8 cellular contexts compared by ENCODE assay signal in the genomic region with DNA sequence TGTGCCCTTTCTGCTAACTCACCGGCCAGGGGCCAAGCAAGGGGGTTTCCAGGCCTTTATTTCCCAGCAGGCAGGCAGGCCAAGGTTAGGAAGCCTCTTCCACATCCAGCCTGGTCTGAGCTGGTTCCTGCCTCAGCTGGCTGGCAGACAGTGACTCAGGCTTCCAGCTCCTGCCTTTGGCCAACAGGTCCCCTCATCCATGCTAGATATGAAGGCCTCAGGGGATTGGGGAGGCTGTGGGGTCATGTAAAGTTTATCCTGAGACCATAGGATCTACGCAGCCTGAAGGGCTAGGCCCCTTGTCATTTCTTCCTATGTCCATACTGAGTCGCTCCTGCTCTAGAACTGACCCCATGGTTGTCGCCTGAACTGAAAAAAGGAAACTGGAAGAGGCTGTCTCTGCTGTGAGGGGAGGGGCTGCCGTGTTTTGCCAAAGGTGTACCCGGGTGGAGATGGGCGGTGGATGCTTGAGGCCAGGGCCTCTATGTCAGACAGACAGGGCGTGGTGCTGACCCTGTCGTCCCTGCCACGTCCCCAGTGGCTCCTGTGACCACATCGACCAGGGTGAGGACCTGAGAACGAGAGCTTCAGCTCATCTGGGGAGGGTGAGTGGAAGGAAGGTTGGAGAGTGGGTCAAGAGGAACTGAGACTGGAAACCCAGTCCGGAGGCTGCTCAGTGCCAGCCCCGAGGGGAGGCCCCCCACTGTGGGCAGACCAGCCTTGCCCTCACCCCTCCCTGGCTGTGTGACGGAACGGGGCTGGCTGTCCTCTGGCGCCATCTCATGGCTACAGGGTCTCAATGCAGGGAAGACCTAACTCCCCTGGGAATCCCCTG. TPM values are rescaled to one million over a fixed set of nuclear protein-coding genes. Genes with fewer than 3 reads are reported as not detected.
DNase-seq lines count a peak whose midpoint lies in the region; ATAC-seq and TF ChIP-seq lines count a peak whose summit lies in the region.

No MANE protein-coding gene starts in this region.

- no peaks in the 10 kb centered on the region for H3K36me3 Mint-ChIP-seq in CD4-positive, alpha-beta T cell (ENCODE audit: low read depth)

- H3K4me1 ChIP-seq in muscle layer of duodenum (ENCODE audit: control insufficient read depth in 1 of 2, insufficient read depth in 2 of 2, low read length in 2 of 2) = peaks cover 8 to 15% of the 10 kb centered on the region in 2 donors
- peaks cover 0 to 45% (median 26%) of the 10 kb centered on the region in 5 donors for H3K4me1 ChIP-seq in subcutaneous abdominal adipose tissue (ENCODE audit: control insufficient read depth in 5 of 5, insufficient read depth in 5 of 5, low read length in 5 of 5)

- no peak overlapping the region for H3K27ac ChIP-seq in CD4-positive, alpha-beta T cell (ENCODE audit: low read depth, low read length)
- H3K27ac ChIP-seq in muscle layer of duodenum (ENCODE audit: low read length) = peak overlapping the region; percentile 51
- no peak overlapping the region for H3K27ac ChIP-seq in subcutaneous abdominal adipose tissue (ENCODE audit: low read depth, low read length)

- no peaks in the 10 kb centered on the region for H3K9me3 ChIP-seq in CD4-positive, alpha-beta T cell (ENCODE audit: control insufficient read depth, low read length)
- H3K9me3 ChIP-seq in muscle layer of duodenum (ENCODE audit: control insufficient read depth in 1 of 2, low read length in 2 of 2) (no peaks in the 10 kb centered on the region), subcutaneous abdominal adipose tissue (ENCODE audit: control insufficient read depth in 5 of 5, low read length in 5 of 5) (no peaks in the 10 kb centered on the region)

- H3K4me1 Mint-ChIP-seq in CD4-positive, alpha-beta T cell (ENCODE audit: low read depth) = peaks cover 5% of the 10 kb centered on the region

- H3K9ac ChIP-seq in subcutaneous abdominal adipose tissue (ENCODE audit: low read length in 5 of 5) = peak overlapping the region in 3 of 5 donors; percentile 42 to 57 (median 53)

- POLR2A ChIA-PET in CD4-positive, alpha-beta T cell (lab: Charles Lee) = no interaction called here

- CTCF ChIA-PET in CD4-positive, alpha-beta T cell (lab: Charles Lee) = interaction anchor here (0.5 to 0.6 kb wide), 2 partner anchors 10 to 998 kb away, joined by 3 to 5 read pairs; no protein-coding TSS in a partner anchor

- DNase-seq in CD4-positive, alpha-beta T cell = peak in 9 of 10 experiments; percentile 12 to 46 (median 29)
- peak; percentile 33 for DNase-seq in NCI-H82 treated with DMSO at 0.1 percent for 48 hours (lab: John Stamatoyannopoulos, UW; ENCODE audit: unreplicated experiment)
- peak; percentile 28 for DNase-seq in activated T-cell treated with anti-CD3 and anti-CD28 coated beads for 1 hour (ENCODE audit: low read depth)

- no peaks in the 10 kb centered on the region for H3K27me3 Mint-ChIP-seq in CD4-positive, alpha-beta T cell

- peak; percentile 40 for TF ChIP-seq POLR2A in GM19099 (IDR thresholded peaks at IDR 0.05; ENCODE audit: extremely low read depth, insufficient read length, low read depth)

- no peaks in the 10 kb centered on the region for H3K27me3 ChIP-seq in CD4-positive, alpha-beta T cell (ENCODE audit: control insufficient read depth, insufficient read depth, low read length)
- no peaks in the 10 kb centered on the region for H3K27me3 ChIP-seq in muscle layer of duodenum (ENCODE audit: low read depth, low read length)
- no peaks in the 10 kb centered on the region for H3K27me3 ChIP-seq in subcutaneous abdominal adipose tissue (ENCODE audit: control insufficient read depth in 5 of 5, insufficient read depth in 4 of 5, low read length in 5 of 5)

- no peak overlapping the region for H3K27ac Mint-ChIP-seq in CD4-positive, alpha-beta T cell

- H3K4me3 ChIP-seq in muscle layer of duodenum (ENCODE audit: low read depth in 1 of 2, low read length in 2 of 2) (peak overlapping the region; percentile 48 to 55), subcutaneous abdominal adipose tissue (ENCODE audit: low read depth in 1 of 5, low read length in 5 of 5) (peak overlapping the region in 4 of 5 donors; percentile 8 to 58 (median 52))

- intact Hi-C loops in CD4-positive, alpha-beta T cell (cut with DNase I, micrococcal nuclease) = no loop called here

- no peak overlapping the region for H3K4me3 Mint-ChIP-seq in CD4-positive, alpha-beta T cell

- H3K36me3 ChIP-seq in muscle layer of duodenum (ENCODE audit: control insufficient read depth in 1 of 2, insufficient read depth in 2 of 2, low read length in 2 of 2) (no peaks in the 10 kb centered on the region), subcutaneous abdominal adipose tissue (ENCODE audit: control insufficient read depth in 5 of 5, insufficient read depth in 5 of 5, low read length in 5 of 5) (no peaks in the 10 kb centered on the region)

- peak; percentile 50 for TF ChIP-seq CTCF in CD4-positive, alpha-beta T cell (IDR thresholded peaks at IDR 0.05)

- no peaks in the 10 kb centered on the region for H3K9me3 Mint-ChIP-seq in CD4-positive, alpha-beta T cell

- ATAC-seq in CD4-positive, alpha-beta T cell (ENCODE audit: poor library complexity) = peak; percentile 85
- ATAC-seq in HG03439 (IDR thresholded peaks at IDR 0.05; ENCODE audit: unreplicated experiment) (peak; percentile 60), esophagus mucosa (peak; percentile 81)

RNA-seq across cellular contexts. Expression of a gene that starts 17.0 kb away (rescaled TPM):
- not detected for total RNA-seq in CD4-positive, alpha-beta T cell
- 1.0 TPM for total RNA-seq in esophagus mucosa

RNA-seq across cellular contexts. Expression of a gene that starts 19.0 kb away (rescaled TPM):
- not detected for total RNA-seq in CD4-positive, alpha-beta T cell
- 5.4 TPM for total RNA-seq in esophagus mucosa
